Comparison of ENCODE assay signal across 1 cellular context in the genomic region with DNA sequence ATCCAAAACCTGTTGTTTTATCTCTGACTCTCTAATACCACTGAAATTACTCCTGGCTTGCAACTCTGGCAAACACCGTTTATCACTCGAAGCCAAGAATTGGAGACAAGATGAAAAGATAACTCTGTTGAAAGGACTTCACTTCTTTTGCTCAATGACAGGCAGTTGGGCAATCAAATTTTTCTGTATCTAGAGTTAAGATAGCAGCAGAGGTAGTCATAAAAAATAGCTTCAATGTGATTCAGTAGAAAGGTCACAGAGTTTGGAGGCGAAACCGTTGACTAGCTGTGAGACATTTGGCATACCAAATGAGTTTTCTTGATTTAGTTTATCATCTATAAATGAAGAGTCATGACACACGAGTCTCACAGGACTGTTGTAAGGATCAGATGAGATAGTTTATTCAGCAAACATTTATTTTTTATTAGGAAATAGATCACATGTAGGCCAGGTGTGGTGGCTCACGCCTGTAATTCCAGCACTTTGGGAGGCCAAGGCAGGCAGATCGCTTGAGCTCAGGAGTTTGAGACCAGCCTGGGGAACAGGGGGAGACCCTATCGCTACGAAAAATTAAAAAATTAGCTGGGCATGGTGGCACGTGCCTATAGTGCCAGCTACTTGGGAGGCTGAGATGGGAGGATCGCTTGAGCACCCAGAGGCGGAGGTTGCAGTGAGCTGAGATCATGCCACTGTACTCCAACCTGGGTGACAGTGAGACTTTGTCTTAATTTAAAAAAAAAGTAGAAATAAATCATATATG.
TF ChIP-seq lines count a peak whose summit lies in the region.

No MANE protein-coding gene starts in this region.

TF ChIP-seq in K562, 482 proteins besides CTCF, POLR2A, EP300 and RAD21 (continues in another document):
- TF ChIP-seq DLX4 (CRISPR knock-in tag; IDR thresholded peaks at IDR 0.05), result no peak
- no peak for TF ChIP-seq ZNF224 (CRISPR knock-in tag; IDR thresholded peaks at IDR 0.05)
- TF ChIP-seq EGR1 (conservative IDR thresholded peaks at IDR 0.05), result no peak
- TF ChIP-seq, protein P1, sequence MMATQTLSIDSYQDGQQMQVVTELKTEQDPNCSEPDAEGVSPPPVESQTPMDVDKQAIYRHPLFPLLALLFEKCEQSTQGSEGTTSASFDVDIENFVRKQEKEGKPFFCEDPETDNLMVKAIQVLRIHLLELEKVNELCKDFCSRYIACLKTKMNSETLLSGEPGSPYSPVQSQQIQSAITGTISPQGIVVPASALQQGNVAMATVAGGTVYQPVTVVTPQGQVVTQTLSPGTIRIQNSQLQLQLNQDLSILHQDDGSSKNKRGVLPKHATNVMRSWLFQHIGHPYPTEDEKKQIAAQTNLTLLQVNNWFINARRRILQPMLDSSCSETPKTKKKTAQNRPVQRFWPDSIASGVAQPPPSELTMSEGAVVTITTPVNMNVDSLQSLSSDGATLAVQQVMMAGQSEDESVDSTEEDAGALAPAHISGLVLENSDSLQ (IDR thresholded peaks at IDR 0.05), result no peak
- no peak for TF ChIP-seq TEAD4 (IDR thresholded peaks at IDR 0.05; ENCODE audit: low read length)
- TF ChIP-seq TEAD4 (CRISPR knock-in tag; IDR thresholded peaks at IDR 0.05; ENCODE audit: borderline replicate concordance), result no peak
- TF ChIP-seq ZNF133 (CRISPR knock-in tag; IDR thresholded peaks at IDR 0.05), result no peak
- no peak for TF ChIP-seq HDAC2 (IDR thresholded peaks at IDR 0.05)
- TF ChIP-seq, protein P2, sequence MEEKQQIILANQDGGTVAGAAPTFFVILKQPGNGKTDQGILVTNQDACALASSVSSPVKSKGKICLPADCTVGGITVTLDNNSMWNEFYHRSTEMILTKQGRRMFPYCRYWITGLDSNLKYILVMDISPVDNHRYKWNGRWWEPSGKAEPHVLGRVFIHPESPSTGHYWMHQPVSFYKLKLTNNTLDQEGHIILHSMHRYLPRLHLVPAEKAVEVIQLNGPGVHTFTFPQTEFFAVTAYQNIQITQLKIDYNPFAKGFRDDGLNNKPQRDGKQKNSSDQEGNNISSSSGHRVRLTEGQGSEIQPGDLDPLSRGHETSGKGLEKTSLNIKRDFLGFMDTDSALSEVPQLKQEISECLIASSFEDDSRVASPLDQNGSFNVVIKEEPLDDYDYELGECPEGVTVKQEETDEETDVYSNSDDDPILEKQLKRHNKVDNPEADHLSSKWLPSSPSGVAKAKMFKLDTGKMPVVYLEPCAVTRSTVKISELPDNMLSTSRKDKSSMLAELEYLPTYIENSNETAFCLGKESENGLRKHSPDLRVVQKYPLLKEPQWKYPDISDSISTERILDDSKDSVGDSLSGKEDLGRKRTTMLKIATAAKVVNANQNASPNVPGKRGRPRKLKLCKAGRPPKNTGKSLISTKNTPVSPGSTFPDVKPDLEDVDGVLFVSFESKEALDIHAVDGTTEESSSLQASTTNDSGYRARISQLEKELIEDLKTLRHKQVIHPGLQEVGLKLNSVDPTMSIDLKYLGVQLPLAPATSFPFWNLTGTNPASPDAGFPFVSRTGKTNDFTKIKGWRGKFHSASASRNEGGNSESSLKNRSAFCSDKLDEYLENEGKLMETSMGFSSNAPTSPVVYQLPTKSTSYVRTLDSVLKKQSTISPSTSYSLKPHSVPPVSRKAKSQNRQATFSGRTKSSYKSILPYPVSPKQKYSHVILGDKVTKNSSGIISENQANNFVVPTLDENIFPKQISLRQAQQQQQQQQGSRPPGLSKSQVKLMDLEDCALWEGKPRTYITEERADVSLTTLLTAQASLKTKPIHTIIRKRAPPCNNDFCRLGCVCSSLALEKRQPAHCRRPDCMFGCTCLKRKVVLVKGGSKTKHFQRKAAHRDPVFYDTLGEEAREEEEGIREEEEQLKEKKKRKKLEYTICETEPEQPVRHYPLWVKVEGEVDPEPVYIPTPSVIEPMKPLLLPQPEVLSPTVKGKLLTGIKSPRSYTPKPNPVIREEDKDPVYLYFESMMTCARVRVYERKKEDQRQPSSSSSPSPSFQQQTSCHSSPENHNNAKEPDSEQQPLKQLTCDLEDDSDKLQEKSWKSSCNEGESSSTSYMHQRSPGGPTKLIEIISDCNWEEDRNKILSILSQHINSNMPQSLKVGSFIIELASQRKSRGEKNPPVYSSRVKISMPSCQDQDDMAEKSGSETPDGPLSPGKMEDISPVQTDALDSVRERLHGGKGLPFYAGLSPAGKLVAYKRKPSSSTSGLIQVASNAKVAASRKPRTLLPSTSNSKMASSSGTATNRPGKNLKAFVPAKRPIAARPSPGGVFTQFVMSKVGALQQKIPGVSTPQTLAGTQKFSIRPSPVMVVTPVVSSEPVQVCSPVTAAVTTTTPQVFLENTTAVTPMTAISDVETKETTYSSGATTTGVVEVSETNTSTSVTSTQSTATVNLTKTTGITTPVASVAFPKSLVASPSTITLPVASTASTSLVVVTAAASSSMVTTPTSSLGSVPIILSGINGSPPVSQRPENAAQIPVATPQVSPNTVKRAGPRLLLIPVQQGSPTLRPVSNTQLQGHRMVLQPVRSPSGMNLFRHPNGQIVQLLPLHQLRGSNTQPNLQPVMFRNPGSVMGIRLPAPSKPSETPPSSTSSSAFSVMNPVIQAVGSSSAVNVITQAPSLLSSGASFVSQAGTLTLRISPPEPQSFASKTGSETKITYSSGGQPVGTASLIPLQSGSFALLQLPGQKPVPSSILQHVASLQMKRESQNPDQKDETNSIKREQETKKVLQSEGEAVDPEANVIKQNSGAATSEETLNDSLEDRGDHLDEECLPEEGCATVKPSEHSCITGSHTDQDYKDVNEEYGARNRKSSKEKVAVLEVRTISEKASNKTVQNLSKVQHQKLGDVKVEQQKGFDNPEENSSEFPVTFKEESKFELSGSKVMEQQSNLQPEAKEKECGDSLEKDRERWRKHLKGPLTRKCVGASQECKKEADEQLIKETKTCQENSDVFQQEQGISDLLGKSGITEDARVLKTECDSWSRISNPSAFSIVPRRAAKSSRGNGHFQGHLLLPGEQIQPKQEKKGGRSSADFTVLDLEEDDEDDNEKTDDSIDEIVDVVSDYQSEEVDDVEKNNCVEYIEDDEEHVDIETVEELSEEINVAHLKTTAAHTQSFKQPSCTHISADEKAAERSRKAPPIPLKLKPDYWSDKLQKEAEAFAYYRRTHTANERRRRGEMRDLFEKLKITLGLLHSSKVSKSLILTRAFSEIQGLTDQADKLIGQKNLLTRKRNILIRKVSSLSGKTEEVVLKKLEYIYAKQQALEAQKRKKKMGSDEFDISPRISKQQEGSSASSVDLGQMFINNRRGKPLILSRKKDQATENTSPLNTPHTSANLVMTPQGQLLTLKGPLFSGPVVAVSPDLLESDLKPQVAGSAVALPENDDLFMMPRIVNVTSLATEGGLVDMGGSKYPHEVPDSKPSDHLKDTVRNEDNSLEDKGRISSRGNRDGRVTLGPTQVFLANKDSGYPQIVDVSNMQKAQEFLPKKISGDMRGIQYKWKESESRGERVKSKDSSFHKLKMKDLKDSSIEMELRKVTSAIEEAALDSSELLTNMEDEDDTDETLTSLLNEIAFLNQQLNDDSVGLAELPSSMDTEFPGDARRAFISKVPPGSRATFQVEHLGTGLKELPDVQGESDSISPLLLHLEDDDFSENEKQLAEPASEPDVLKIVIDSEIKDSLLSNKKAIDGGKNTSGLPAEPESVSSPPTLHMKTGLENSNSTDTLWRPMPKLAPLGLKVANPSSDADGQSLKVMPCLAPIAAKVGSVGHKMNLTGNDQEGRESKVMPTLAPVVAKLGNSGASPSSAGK (IDR thresholded peaks at IDR 0.05), result no peak
- TF ChIP-seq TAL1 (IDR thresholded peaks at IDR 0.05), result no peak
- TF ChIP-seq ZFX (CRISPR knock-in tag; IDR thresholded peaks at IDR 0.05), result no peak
- TF ChIP-seq JUN (IDR thresholded peaks at IDR 0.05; ENCODE audit: borderline replicate concordance, low read depth, low read length), result no peak
- TF ChIP-seq JUN (CRISPR knock-in tag; IDR thresholded peaks at IDR 0.05; ENCODE audit: borderline replicate concordance), result no peak
- no peak for TF ChIP-seq ZNF282 (CRISPR knock-in tag; IDR thresholded peaks at IDR 0.05)
- no peak for TF ChIP-seq SMARCA5 (IDR thresholded peaks at IDR 0.05)
- no peak for TF ChIP-seq POLR2B (IDR thresholded peaks at IDR 0.05; ENCODE audit: low read depth, partially characterized antibody)
- no peak for TF ChIP-seq STAT6 (CRISPR knock-in tag; IDR thresholded peaks at IDR 0.05)
- TF ChIP-seq DPF2 (IDR thresholded peaks at IDR 0.05), result no peak
- no peak for TF ChIP-seq TBP (optimal IDR thresholded peaks at IDR 0.05; ENCODE audit: low read depth, low read length)
- no peak for TF ChIP-seq CEBPG (CRISPR knock-in tag; IDR thresholded peaks at IDR 0.05)
- TF ChIP-seq CEBPG (tag; conservative IDR thresholded peaks at IDR 0.05 in 1 of 2, IDR thresholded peaks at IDR 0.05 in 1 of 2), result peak; percentile 65 to 91
- TF ChIP-seq ZBTB40 (IDR thresholded peaks at IDR 0.05), result no peak
- no peak for TF ChIP-seq ZBTB40 (CRISPR knock-in tag; IDR thresholded peaks at IDR 0.05)
- TF ChIP-seq RHOXF2B (CRISPR knock-in tag; conservative IDR thresholded peaks at IDR 0.05), result no peak
- TF ChIP-seq ZNF561 (CRISPR knock-in tag; conservative IDR thresholded peaks at IDR 0.05), result no peak
- TF ChIP-seq ELF1 (tag; IDR thresholded peaks at IDR 0.05), result no peak
